17 cellular contexts compared by ENCODE assay signal in the genomic region with DNA sequence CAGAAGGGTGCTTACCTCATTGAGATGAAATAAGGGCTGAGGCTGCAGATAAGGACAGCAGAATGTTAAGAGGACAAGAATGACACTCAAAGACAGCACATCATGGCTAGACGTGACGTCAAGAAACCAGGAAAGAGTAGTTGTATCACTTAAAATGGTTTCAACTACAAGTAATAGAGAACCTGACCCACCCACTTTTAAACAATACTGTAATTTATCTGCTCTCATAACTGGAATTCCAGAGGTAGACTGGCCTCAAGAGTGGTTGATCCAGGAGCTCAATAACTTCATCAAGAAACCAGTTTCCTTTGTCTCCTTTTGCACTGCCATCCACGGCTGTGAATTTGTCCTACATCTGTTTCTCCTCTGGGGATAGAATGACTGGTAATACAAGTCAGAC.
"Had no signal": no experiment of that assay in that cellular context is flagged by ENCODE, and none has a peak within 500 bp of the region (broad histone marks: within the 10 kb centered on the region; RNA-seq: fewer than 3 reads in every experiment).

No MANE protein-coding gene starts in this region.

- H3K36me3 Mint-ChIP-seq: memory B cell; naive thymus-derived CD4-positive, alpha-beta T cell; stimulated activated naive B cell treated with anti-CD40 and anti-IgM and Interleukin-4, amounts not matched to agents 10 μg/mL and 1 μg/mL and 100 μg/mL, for 72 hours had no signal

- H3K36me3 ChIP-seq: left ventricle myocardium inferior, prostate gland, sigmoid colon had no signal

- H3K27ac ChIP-seq: left ventricle myocardium inferior, prostate gland, sigmoid colon, VCaP had no signal

- H3K9me3 ChIP-seq: left ventricle myocardium inferior, prostate gland, sigmoid colon had no signal

- H3K4me1 ChIP-seq: prostate gland, sigmoid colon had no signal

- H3K27me3 ChIP-seq: sigmoid colon had no signal

- H3K9me3 Mint-ChIP-seq: memory B cell; stimulated activated naive B cell treated with anti-CD40 and anti-IgM and Interleukin-4, amounts not matched to agents 10 μg/mL and 1 μg/mL and 100 μg/mL, for 72 hours had no signal

- H3K4me1 Mint-ChIP-seq: memory B cell; naive thymus-derived CD4-positive, alpha-beta T cell; stimulated activated naive B cell treated with anti-CD40 and anti-IgM and Interleukin-4, amounts not matched to agents 10 μg/mL and 1 μg/mL and 100 μg/mL, for 72 hours had no signal

- H3K27me3 Mint-ChIP-seq: naive thymus-derived CD4-positive, alpha-beta T cell had no signal

- H3K4me3 Mint-ChIP-seq: memory B cell; naive thymus-derived CD4-positive, alpha-beta T cell; stimulated activated naive B cell treated with anti-CD40 and anti-IgM and Interleukin-4, amounts not matched to agents 10 μg/mL and 1 μg/mL and 100 μg/mL, for 72 hours had no signal

- DNase-seq: activated CD4-positive, alpha-beta T cell treated with anti-CD3 and anti-CD28 coated beads, Interleukin-2, amount 50 U/mL, for 1 hour; activated CD4-positive, CD25-positive, alpha-beta regulatory T cell treated with anti-CD3 and anti-CD28 coated beads, Interleukin-2, amount 50 U/mL, for 72 hours; activated CD8-positive, alpha-beta memory T cell treated with anti-CD3 and anti-CD28 coated beads for 24 hours; activated CD8-positive, alpha-beta memory T cell treated with anti-CD3 and anti-CD28 coated beads, Interleukin-2, amount 50 U/mL, for 48 hours; activated effector memory CD4-positive, alpha-beta T cell treated with anti-CD3 and anti-CD28 coated beads, Interleukin-2, amount 50 U/mL, for 16 hours; activated naive CD4-positive, alpha-beta T cell treated with anti-CD3 and anti-CD28 coated beads, Interleukin-2, amount 50 U/mL, for 16 hours; activated T-cell treated with anti-CD3 and anti-CD28 coated beads, Interleukin-2, amount 50 U/mL, for 48 hours; head of caudate nucleus; left ventricle myocardium inferior; naive thymus-derived CD4-positive, alpha-beta T cell; sigmoid colon; stimulated activated naive B cell treated with anti-CD40 and anti-IgM and Interleukin-4, amounts not matched to agents 10 μg/mL and 1 μg/mL and 100 μg/mL, for 72 hours; SW 1271; T-helper 2 cell had no signal

- H3K4me3 ChIP-seq: left ventricle myocardium inferior, prostate gland, sigmoid colon had no signal

- H3K27ac Mint-ChIP-seq: memory B cell; naive thymus-derived CD4-positive, alpha-beta T cell; stimulated activated naive B cell treated with anti-CD40 and anti-IgM and Interleukin-4, amounts not matched to agents 10 μg/mL and 1 μg/mL and 100 μg/mL, for 72 hours had no signal

- ATAC-seq: naive thymus-derived CD4-positive, alpha-beta T cell; stimulated activated naive B cell treated with anti-CD40 and anti-IgM and Interleukin-4, amounts not matched to agents 10 μg/mL and 1 μg/mL and 100 μg/mL, for 72 hours had no signal
